In genomic region chr15:58731756-58732535, GRCh38 we compare ENCODE assay signal across 10 cellular contexts. TPM values are rescaled to one million over a fixed set of nuclear protein-coding genes. Genes with fewer than 3 reads are reported as not detected.
A peak's percentile ranks its signal among the peaks of the same experiment; 100 is the strongest.
DNase-seq lines count a peak whose midpoint lies in the region; ATAC-seq and TF ChIP-seq lines count a peak whose summit lies in the region.
"Had no signal": no experiment of that assay in that cellular context is flagged by ENCODE, and none has a peak within 500 bp of the region (broad histone marks: within the 10 kb centered on the region; RNA-seq: fewer than 3 reads in every experiment).

No MANE protein-coding gene starts in this region.

- ATAC-seq in memory B cell (ENCODE audit: low read depth) (no peak), HG03039 (IDR thresholded peaks at IDR 0.05; ENCODE audit: unreplicated experiment) (no peak), GM19023 (IDR thresholded peaks at IDR 0.05; ENCODE audit: unreplicated experiment) (no peak)

- H3K9me3 Mint-ChIP-seq in chondrocyte (ENCODE audit: low read depth) (no peaks in the 10 kb centered on the region), memory B cell (no peaks in the 10 kb centered on the region)
- H3K9me3 Mint-ChIP-seq: activated CD4-positive, alpha-beta T cell treated with anti-CD3 and anti-CD28 coated beads, Interleukin-2, amount 10 ng/mL, durations not matched to agents 24 days and 14 days had no signal

- no peaks in the 10 kb centered on the region for H3K36me3 Mint-ChIP-seq in chondrocyte (ENCODE audit: low read depth)
- peaks cover 3% of the 10 kb centered on the region for H3K36me3 Mint-ChIP-seq in memory B cell

- H3K4me1 Mint-ChIP-seq in chondrocyte (ENCODE audit: low read depth) = peaks cover 37% of the 10 kb centered on the region
- peaks cover 32% of the 10 kb centered on the region for H3K4me1 Mint-ChIP-seq in memory B cell

- DNase-seq in AG08396 (ENCODE audit: low spot score) (peak; percentile 67), LHCN-M2 (ENCODE audit: low read depth) (peak; percentile 79), chondrocyte (ENCODE audit: low spot score) (no peak), memory B cell (ENCODE audit: low spot score in 2 of 2) (no peak), NCI-H82 (lab: John Stamatoyannopoulos, UW) (no peak), DMS53 treated with DMSO at 0.1 percent for 48 hours (lab: John Stamatoyannopoulos, UW; ENCODE audit: unreplicated experiment) (no peak)
- DNase-seq: activated CD4-positive, alpha-beta T cell treated with anti-CD3 and anti-CD28 coated beads, Interleukin-2, amount 10 ng/mL, durations not matched to agents 24 days and 14 days; NCI-H1092 had no signal

- H3K27ac Mint-ChIP-seq in chondrocyte (ENCODE audit: unreplicated experiment) (peak overlapping the region; percentile 88), memory B cell (peak overlapping the region; percentile 80)
- H3K27ac Mint-ChIP-seq: activated CD4-positive, alpha-beta T cell treated with anti-CD3 and anti-CD28 coated beads, Interleukin-2, amount 10 ng/mL, durations not matched to agents 24 days and 14 days had no signal

- H3K27me3 Mint-ChIP-seq in chondrocyte (ENCODE audit: low read depth) (no peaks in the 10 kb centered on the region), memory B cell (no peaks in the 10 kb centered on the region)
- H3K27me3 Mint-ChIP-seq: activated CD4-positive, alpha-beta T cell treated with anti-CD3 and anti-CD28 coated beads, Interleukin-2, amount 10 ng/mL, durations not matched to agents 24 days and 14 days had no signal

- no peak overlapping the region for H3K4me3 Mint-ChIP-seq in chondrocyte (ENCODE audit: unreplicated experiment)
- no peak overlapping the region for H3K4me3 Mint-ChIP-seq in memory B cell
- H3K4me3 Mint-ChIP-seq: activated CD4-positive, alpha-beta T cell treated with anti-CD3 and anti-CD28 coated beads, Interleukin-2, amount 10 ng/mL, durations not matched to agents 24 days and 14 days had no signal

- no peak for TF ChIP-seq CTCF in chondrocyte (IDR thresholded peaks at IDR 0.05)

RNA-seq across cellular contexts. Expression of gene ADAM10, which starts 17.6 kb away (rescaled TPM):
- total RNA-seq in LHCN-M2 (2014; rRNA removed) (90.9 and 143 TPM in 2 replicates), chondrocyte (147 to 181 TPM (median 148 TPM) in 3 replicates)
- polyA plus RNA-seq in LHCN-M2 (2012) = 78.1 TPM

RNA-seq across cellular contexts. Expression of gene MINDY2, which starts 39.2 kb away (rescaled TPM):
- 11.7 and 13.4 TPM in 2 replicates for total RNA-seq in LHCN-M2 (2014; rRNA removed)
- polyA plus RNA-seq in LHCN-M2 (2012) = 2.5 TPM
- total RNA-seq in chondrocyte = 16.0 to 19.4 TPM (median 19.0 TPM) in 3 replicates

Comparison
In these comparisons a context has a peak if more than half of its experiments do, and no peak if none do; other contexts are left out.
1. DNase-seq: peak in AG08396 (single experiment) and LHCN-M2 (single experiment); none in chondrocyte (single experiment), memory B cell (0 of 2), NCI-H82 (single experiment) and DMS53 treated with DMSO at 0.1 percent for 48 hours (single experiment).